In genomic region chr12:78198896-78199295, GRCh38 we compare ENCODE assay signal across 29 cellular contexts.
"Had no signal": no experiment of that assay in that cellular context is flagged by ENCODE, and none has a peak within 500 bp of the region (broad histone marks: within the 10 kb centered on the region; RNA-seq: fewer than 3 reads in every experiment).

No MANE protein-coding gene starts in this region.

- H3K36me3 Mint-ChIP-seq: naive thymus-derived CD8-positive, alpha-beta T cell; neural progenitor cell; stimulated activated memory B cell treated with anti-CD40 and anti-IgM and Interleukin-4, amounts not matched to agents 10 μg/mL and 1 μg/mL and 100 μg/mL, for 72 hours had no signal

- H3K27me3 Mint-ChIP-seq: naive thymus-derived CD8-positive, alpha-beta T cell; stimulated activated memory B cell treated with anti-CD40 and anti-IgM and Interleukin-4, amounts not matched to agents 10 μg/mL and 1 μg/mL and 100 μg/mL, for 72 hours; stimulated activated naive CD8-positive, alpha-beta T cell treated with anti-CD3 and anti-CD28 coated beads, Interleukin-15, amount 100 ng/mL, for 72 hours had no signal

- H3K4me1 Mint-ChIP-seq: naive thymus-derived CD8-positive, alpha-beta T cell; neural progenitor cell; stimulated activated memory B cell treated with anti-CD40 and anti-IgM and Interleukin-4, amounts not matched to agents 10 μg/mL and 1 μg/mL and 100 μg/mL, for 72 hours; stimulated activated naive CD8-positive, alpha-beta T cell treated with anti-CD3 and anti-CD28 coated beads, Interleukin-15, amount 100 ng/mL, for 72 hours had no signal

- DNase-seq: hippocampal formation; kidney; left colon; left lung; lower lobe of right lung; mammary epithelial cell; mesenchymal stem cell; naive thymus-derived CD8-positive, alpha-beta T cell; occipital lobe; psoas muscle; right lobe of liver; stimulated activated CD4-positive, alpha-beta T cell treated with anti-CD3 and anti-CD28 coated beads, Interleukin-1b, Interleukin-23, amount 100 ng/mL, for 48 hours; stimulated activated CD4-positive, alpha-beta T cell treated with anti-CD3 and anti-CD28 coated beads, Interleukin-2, amount 100 ng/mL, for 48 hours; stimulated activated CD4-positive, alpha-beta T cell treated with anti-CD3 and anti-CD28 coated beads, Interleukin-4, amount 100 ng/mL, for 4 hours; stimulated activated CD8-positive, alpha-beta memory T cell treated with anti-CD3 and anti-CD28 coated beads, Interleukin-4, amount 100 ng/mL, for 48 hours; stimulated activated naive CD4-positive, alpha-beta T cell treated with Interleukin-2 at 50 U/mL for 16 hours; stimulated activated naive CD8-positive, alpha-beta T cell treated with anti-CD3 and anti-CD28 coated beads, Interleukin-15, amount 100 ng/mL, for 72 hours; substantia nigra; testis; thyroid gland; transverse colon; upper lobe of left lung had no signal

- H3K27ac Mint-ChIP-seq: naive thymus-derived CD8-positive, alpha-beta T cell; nephron; neural progenitor cell; stimulated activated memory B cell treated with anti-CD40 and anti-IgM and Interleukin-4, amounts not matched to agents 10 μg/mL and 1 μg/mL and 100 μg/mL, for 72 hours; stimulated activated naive CD8-positive, alpha-beta T cell treated with anti-CD3 and anti-CD28 coated beads, Interleukin-15, amount 100 ng/mL, for 72 hours had no signal

- H3K27ac ChIP-seq: left lung, lower lobe of right lung, neural progenitor cell, neutrophil, parathyroid adenoma, psoas muscle, right atrium auricular region, right lobe of liver, testis, thyroid gland, transverse colon, upper lobe of left lung had no signal

- H3K9me3 ChIP-seq: left lung, lower lobe of right lung, neutrophil, psoas muscle, right atrium auricular region, right lobe of liver, testis, thyroid gland, transverse colon, upper lobe of left lung had no signal

- H3K4me1 ChIP-seq: left lung, lower lobe of right lung, neural progenitor cell, parathyroid adenoma, psoas muscle, right atrium auricular region, right lobe of liver, testis, thyroid gland, upper lobe of left lung had no signal

- H3K27me3 ChIP-seq: left lung, neural progenitor cell, neutrophil, right atrium auricular region, right lobe of liver, testis, thyroid gland, transverse colon, upper lobe of left lung had no signal

- H3K4me3 ChIP-seq: left lung, lower lobe of right lung, neural progenitor cell, psoas muscle, right atrium auricular region, right lobe of liver, smooth muscle cell, testis, thyroid gland, transverse colon, upper lobe of left lung had no signal

- H3K36me3 ChIP-seq: left lung, lower lobe of right lung, neural progenitor cell, neutrophil, right atrium auricular region, right lobe of liver, thyroid gland, transverse colon, upper lobe of left lung had no signal

- H3K4me3 Mint-ChIP-seq: naive thymus-derived CD8-positive, alpha-beta T cell; nephron; neural progenitor cell; stimulated activated memory B cell treated with anti-CD40 and anti-IgM and Interleukin-4, amounts not matched to agents 10 μg/mL and 1 μg/mL and 100 μg/mL, for 72 hours; stimulated activated naive CD8-positive, alpha-beta T cell treated with anti-CD3 and anti-CD28 coated beads, Interleukin-15, amount 100 ng/mL, for 72 hours had no signal

- H3K9me3 Mint-ChIP-seq: neural progenitor cell; stimulated activated memory B cell treated with anti-CD40 and anti-IgM and Interleukin-4, amounts not matched to agents 10 μg/mL and 1 μg/mL and 100 μg/mL, for 72 hours had no signal
